In genomic region chr19:5579697-5580096, GRCh38 we compare ENCODE assay signal across 1 cellular context.
TF ChIP-seq lines count a peak whose summit lies in the region.

No MANE protein-coding gene starts in this region.

TF ChIP-seq in K562, 482 proteins besides CTCF, POLR2A, EP300 and RAD21:
- TF ChIP-seq ZNF277 (CRISPR knock-in tag; IDR thresholded peaks at IDR 0.05; ENCODE audit: borderline replicate concordance): no peak
- TF ChIP-seq NEUROD1 (IDR thresholded peaks at IDR 0.05; ENCODE audit: borderline replicate concordance, low read depth, low read length, partially characterized antibody): no peak
- peak; percentile 83 for TF ChIP-seq ZNF121 (CRISPR knock-in tag; conservative IDR thresholded peaks at IDR 0.05)
